In the genomic region with DNA sequence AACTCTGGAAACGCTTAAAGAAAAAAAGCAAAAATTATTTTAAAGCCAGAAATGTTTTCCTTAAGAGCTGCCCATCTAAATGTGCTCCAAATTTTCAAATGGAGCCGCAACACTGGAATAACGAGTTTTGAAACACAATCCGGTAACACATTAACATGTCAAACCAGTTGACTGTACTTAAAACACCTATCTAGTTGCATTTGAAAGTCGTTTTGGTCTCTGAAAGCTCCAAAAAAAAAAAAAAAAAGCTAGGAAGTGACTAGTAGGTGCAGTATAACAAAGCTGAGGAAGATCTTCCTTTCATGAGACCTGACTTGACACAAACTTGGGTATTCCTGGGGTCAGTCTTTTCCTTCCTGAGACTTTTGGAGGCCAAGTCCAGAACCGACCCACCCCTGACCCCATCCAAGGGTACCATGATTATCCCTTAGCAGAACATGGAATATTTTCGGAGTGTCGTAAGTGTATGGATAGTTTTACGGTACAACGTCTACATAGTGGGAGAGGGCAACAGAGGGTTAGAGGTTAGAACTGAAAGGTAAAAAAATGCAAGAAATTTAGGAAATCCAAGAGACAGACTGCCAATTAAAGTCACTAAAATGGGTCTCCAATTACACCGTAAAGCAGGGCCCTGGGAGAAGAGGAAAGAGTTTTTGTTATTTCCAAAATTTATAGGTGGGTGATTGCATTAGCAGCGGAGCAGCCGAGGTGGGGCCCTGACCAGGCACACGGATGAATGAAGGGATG, we compare ENCODE assay signal across 9 cellular contexts. TPM values are rescaled to one million over a fixed set of nuclear protein-coding genes. Genes with fewer than 3 reads are reported as not detected.
A peak's percentile ranks its signal among the peaks of the same experiment; 100 is the strongest.
DNase-seq lines count a peak whose midpoint lies in the region; ATAC-seq, FAIRE-seq and TF ChIP-seq lines count a peak whose summit lies in the region.
"Had no signal": no experiment of that assay in that cellular context is flagged by ENCODE, and none has a peak within 500 bp of the region (broad histone marks: within the 10 kb centered on the region; RNA-seq: fewer than 3 reads in every experiment).

No MANE protein-coding gene starts in this region.

- H3K4me1 Mint-ChIP-seq in effector memory CD8-positive, alpha-beta T cell (ENCODE audit: low read depth in 2 of 2): peaks cover 3 to 5% of the 10 kb centered on the region in 2 donors

- TF ChIP-seq POLR2A in A549 (IDR thresholded peaks at IDR 0.05; ENCODE audit: low read length) (peak; percentile 54; the same call in 1 of the 2 replicates), breast epithelium (IDR thresholded peaks at IDR 0.05) (no peak)

- ATAC-seq in A549: peak in 1 of 2 experiments; percentile 13; a peak in 3 of 6 replicates
- ATAC-seq in GM19023 (IDR thresholded peaks at IDR 0.05; ENCODE audit: unreplicated experiment): peak; percentile 3
- no peak for ATAC-seq in effector memory CD8-positive, alpha-beta T cell (replicated peaks)

- H3K36me3 ChIP-seq in HUES64 (ENCODE audit: insufficient read depth, low read length) (peaks cover 36% of the 10 kb centered on the region), breast epithelium (no peaks in the 10 kb centered on the region), muscle layer of duodenum (ENCODE audit: control insufficient read depth in 1 of 2, insufficient read depth in 2 of 2, low read length in 2 of 2) (peaks cover 6 to 16% of the 10 kb centered on the region in 2 donors)

- peaks cover 11% of the 10 kb centered on the region for H3K36me3 Mint-ChIP-seq in effector memory CD8-positive, alpha-beta T cell (ENCODE audit: insufficient read depth)

- CTCF ChIA-PET in A549 (lab: Yijun Ruan, JAX): no interaction called here

- no peak for FAIRE-seq in A549 (lab: Jason Lieb, UNC)

- H3K4me3 ChIP-seq in A549: peak overlapping the region; percentile 89
- peak overlapping the region; percentile 94 for H3K4me3 ChIP-seq in HUES64 (ENCODE audit: low read length)
- H3K4me3 ChIP-seq in breast epithelium: peak overlapping the region; percentile 61 to 87 (median 84)
- H3K4me3 ChIP-seq in muscle layer of duodenum (ENCODE audit: low read depth in 1 of 2, low read length in 2 of 2): peak overlapping the region; percentile 97

- no peak overlapping the region for H3K4me3 Mint-ChIP-seq in effector memory CD8-positive, alpha-beta T cell
- H3K4me3 Mint-ChIP-seq: memory B cell had no signal

- WGBS in A549 (ENCODE audit: missing lambda C conversion rate): 15% methylated on average over 14 of the region's 14 CpGs
- 10% methylated on average over 14 of the region's 14 CpGs for whole genome bisulfite sequencing in HUES64

- no peak for DNase-seq in A549 (ENCODE audit: low read depth in 1 of 2, low spot score in 1 of 2)
- DNase-seq in breast epithelium (ENCODE audit: low spot score in 2 of 2): no peak
- no peak for DNase-seq in stimulated activated CD4-positive, alpha-beta T cell treated with anti-CD3 and anti-CD28 coated beads, Interleukin-4, amount 100 ng/mL, for 24 hours
- DNase-seq in NCI-H510A (lab: John Stamatoyannopoulos, UW): no peak
- DNase-seq in effector memory CD8-positive, alpha-beta T cell: no peak

- POLR2A ChIA-PET in A549 (lab: Yijun Ruan, JAX): interaction anchor here (0.7 to 4.1 kb wide), 5 partner anchors 8 to 120 kb away, joined by 3 to 46 read pairs (median 7); a partner anchor contains a TSS

- TF ChIP-seq CTCF in A549 (IDR thresholded peaks at IDR 0.05): no peak
- no peak for TF ChIP-seq CTCF in breast epithelium (IDR thresholded peaks at IDR 0.05)

- peak overlapping the region; percentile 96 for H3K9ac ChIP-seq in HUES64 (ENCODE audit: low read depth, low read length)

- H3K4me2 ChIP-seq in A549: peak overlapping the region; percentile 80

- TF ChIP-seq RAD21 in A549 (conservative IDR thresholded peaks at IDR 0.05 in 1 of 2, IDR thresholded peaks at IDR 0.05 in 1 of 2): no peak

- intact Hi-C loops in breast epithelium (cut with DNase I; ENCODE audit: low total_unique reads): no loop called here

- H3K27me3 Mint-ChIP-seq in effector memory CD8-positive, alpha-beta T cell: no peaks in the 10 kb centered on the region
- H3K27me3 Mint-ChIP-seq: memory B cell had no signal

- peaks cover 25% of the 10 kb centered on the region; the same call in 2 of the 3 replicates for H3K4me1 ChIP-seq in A549
- peaks cover 35% of the 10 kb centered on the region for H3K4me1 ChIP-seq in HUES64 (ENCODE audit: insufficient read depth, low read length)
- peaks cover 0 to 2% of the 10 kb centered on the region in 2 donors for H3K4me1 ChIP-seq in breast epithelium
- H3K4me1 ChIP-seq in muscle layer of duodenum (ENCODE audit: control insufficient read depth in 1 of 2, insufficient read depth in 2 of 2, low read length in 2 of 2): peaks cover 0 to 9% of the 10 kb centered on the region in 2 donors

- TF ChIP-seq EP300 in A549 (IDR thresholded peaks at IDR 0.05): no peak

- H3K9me3 Mint-ChIP-seq in effector memory CD8-positive, alpha-beta T cell: no peaks in the 10 kb centered on the region
- H3K9me3 Mint-ChIP-seq: memory B cell had no signal

- H3K9me3 ChIP-seq in A549: no peaks in the 10 kb centered on the region
- H3K9me3 ChIP-seq in HUES64 (ENCODE audit: insufficient read depth, low read depth, low read length): no peaks in the 10 kb centered on the region
- no peaks in the 10 kb centered on the region for H3K9me3 ChIP-seq in breast epithelium
- H3K9me3 ChIP-seq in muscle layer of duodenum (ENCODE audit: control insufficient read depth in 1 of 2, low read length in 2 of 2): no peaks in the 10 kb centered on the region

- H3K27ac ChIP-seq in A549 (peak overlapping the region; percentile 93 to 96), HUES64 (ENCODE audit: low read depth, low read length) (peak overlapping the region; percentile 97), breast epithelium (peak overlapping the region; percentile 92 to 96), muscle layer of duodenum (ENCODE audit: low read length) (peak overlapping the region; percentile 97)

- no peaks in the 10 kb centered on the region for H3K27me3 ChIP-seq in HUES64 (ENCODE audit: insufficient read depth, low read length)
- H3K27me3 ChIP-seq in breast epithelium: no peaks in the 10 kb centered on the region
- H3K27me3 ChIP-seq in muscle layer of duodenum (ENCODE audit: low read depth, low read length): no peaks in the 10 kb centered on the region

- H3K27ac Mint-ChIP-seq in effector memory CD8-positive, alpha-beta T cell: no peak overlapping the region
- H3K27ac Mint-ChIP-seq: memory B cell had no signal

TF ChIP-seq in A549, 52 proteins besides CTCF, POLR2A, EP300 and RAD21 (continues in another document):
- TF ChIP-seq CEBPB (IDR thresholded peaks at IDR 0.05) (no peak), POLR2AphosphoS2 (conservative IDR thresholded peaks at IDR 0.05; ENCODE audit: low read length) (no peak), ZFP36 (IDR thresholded peaks at IDR 0.05; ENCODE audit: borderline replicate concordance, partially characterized antibody) (no peak), PHF8 (IDR thresholded peaks at IDR 0.05; ENCODE audit: borderline replicate concordance, low read depth) (peak; percentile 45; the same call in 1 of the 2 replicates), ZNF302 (CRISPR knock-in tag; IDR thresholded peaks at IDR 0.05) (no peak), JUN (IDR thresholded peaks at IDR 0.05) (peak in 1 of 2 experiments; percentile 19; a peak in 1 of 5 replicates), FOSL2 (IDR thresholded peaks at IDR 0.05) (no peak), FOSL2 (CRISPR knock-in tag; IDR thresholded peaks at IDR 0.05) (no peak), HEYL (CRISPR knock-in tag; IDR thresholded peaks at IDR 0.05) (no peak), MYC (IDR thresholded peaks at IDR 0.05; ENCODE audit: borderline replicate concordance, low read length) (no peak), HDAC2 (IDR thresholded peaks at IDR 0.05) (no peak), CBX2 (IDR thresholded peaks at IDR 0.05; ENCODE audit: borderline replicate concordance, low read depth) (no peak), FOSB (CRISPR knock-in tag; IDR thresholded peaks at IDR 0.05) (no peak), HOXA7 (CRISPR knock-in tag; IDR thresholded peaks at IDR 0.05) (no peak), RFX5 (IDR thresholded peaks at IDR 0.05) (no peak)
- TF ChIP-seq, protein P1, sequence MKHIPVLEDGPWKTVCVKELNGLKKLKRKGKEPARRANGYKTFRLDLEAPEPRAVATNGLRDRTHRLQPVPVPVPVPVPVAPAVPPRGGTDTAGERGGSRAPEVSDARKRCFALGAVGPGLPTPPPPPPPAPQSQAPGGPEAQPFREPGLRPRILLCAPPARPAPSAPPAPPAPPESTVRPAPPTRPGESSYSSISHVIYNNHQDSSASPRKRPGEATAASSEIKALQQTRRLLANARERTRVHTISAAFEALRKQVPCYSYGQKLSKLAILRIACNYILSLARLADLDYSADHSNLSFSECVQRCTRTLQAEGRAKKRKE (CRISPR knock-in tag; IDR thresholded peaks at IDR 0.05; ENCODE audit: low read depth): no peak
- TF ChIP-seq, protein P2, sequence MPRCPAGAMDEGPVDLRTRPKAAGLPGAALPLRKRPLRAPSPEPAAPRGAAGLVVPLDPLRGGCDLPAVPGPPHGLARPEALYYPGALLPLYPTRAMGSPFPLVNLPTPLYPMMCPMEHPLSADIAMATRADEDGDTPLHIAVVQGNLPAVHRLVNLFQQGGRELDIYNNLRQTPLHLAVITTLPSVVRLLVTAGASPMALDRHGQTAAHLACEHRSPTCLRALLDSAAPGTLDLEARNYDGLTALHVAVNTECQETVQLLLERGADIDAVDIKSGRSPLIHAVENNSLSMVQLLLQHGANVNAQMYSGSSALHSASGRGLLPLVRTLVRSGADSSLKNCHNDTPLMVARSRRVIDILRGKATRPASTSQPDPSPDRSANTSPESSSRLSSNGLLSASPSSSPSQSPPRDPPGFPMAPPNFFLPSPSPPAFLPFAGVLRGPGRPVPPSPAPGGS (IDR thresholded peaks at IDR 0.05): 0 out of 3 replicates have a peak, but pooled peaks have one; percentile 24
- TF ChIP-seq, protein P3, sequence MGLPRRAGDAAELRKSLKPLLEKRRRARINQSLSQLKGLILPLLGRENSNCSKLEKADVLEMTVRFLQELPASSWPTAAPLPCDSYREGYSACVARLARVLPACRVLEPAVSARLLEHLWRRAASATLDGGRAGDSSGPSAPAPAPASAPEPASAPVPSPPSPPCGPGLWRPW (IDR thresholded peaks at IDR 0.05): no peak

RNA-seq across cellular contexts. Expression of a gene that starts 0.8 kb away (rescaled TPM):
- polyA plus RNA-seq in A549 (2011; rRNA removed) (18.4 and 50.8 TPM in 2 replicates), A549 (2017; fragmentation: RNase III; extraction: RNeasy Plus Mini Kit Qiagen cat#74134 plus additional on column Dnase treatment) (49.8 to 52.9 TPM (median 49.9 TPM) in 3 replicates)
- 2.7 and 5.4 TPM in 2 replicates for polyA plus RNA-seq in A549 (2012; cell fraction: cytosol; rRNA removed)
- polyA plus RNA-seq in A549 (2012; cell fraction: nucleus; rRNA removed): 0.84 and 1.4 TPM in 2 replicates
- 0.39 and 1.4 TPM in 2 replicates for polyA minus RNA-seq in A549 (2011; rRNA and poly(A)+ RNA removed)
- polyA plus RNA-seq in HUES64 (2013, experiment 1 of 2): 27.6 TPM
- polyA plus RNA-seq in HUES64 (2013, experiment 2 of 2): 41.7 TPM
- total RNA-seq in breast epithelium: 10 to 100 TPM in 2 of 3 donors, 1 to 10 TPM in 1; 7.7 to 13.8 (median 11.8) TPM
